In the genomic region with DNA sequence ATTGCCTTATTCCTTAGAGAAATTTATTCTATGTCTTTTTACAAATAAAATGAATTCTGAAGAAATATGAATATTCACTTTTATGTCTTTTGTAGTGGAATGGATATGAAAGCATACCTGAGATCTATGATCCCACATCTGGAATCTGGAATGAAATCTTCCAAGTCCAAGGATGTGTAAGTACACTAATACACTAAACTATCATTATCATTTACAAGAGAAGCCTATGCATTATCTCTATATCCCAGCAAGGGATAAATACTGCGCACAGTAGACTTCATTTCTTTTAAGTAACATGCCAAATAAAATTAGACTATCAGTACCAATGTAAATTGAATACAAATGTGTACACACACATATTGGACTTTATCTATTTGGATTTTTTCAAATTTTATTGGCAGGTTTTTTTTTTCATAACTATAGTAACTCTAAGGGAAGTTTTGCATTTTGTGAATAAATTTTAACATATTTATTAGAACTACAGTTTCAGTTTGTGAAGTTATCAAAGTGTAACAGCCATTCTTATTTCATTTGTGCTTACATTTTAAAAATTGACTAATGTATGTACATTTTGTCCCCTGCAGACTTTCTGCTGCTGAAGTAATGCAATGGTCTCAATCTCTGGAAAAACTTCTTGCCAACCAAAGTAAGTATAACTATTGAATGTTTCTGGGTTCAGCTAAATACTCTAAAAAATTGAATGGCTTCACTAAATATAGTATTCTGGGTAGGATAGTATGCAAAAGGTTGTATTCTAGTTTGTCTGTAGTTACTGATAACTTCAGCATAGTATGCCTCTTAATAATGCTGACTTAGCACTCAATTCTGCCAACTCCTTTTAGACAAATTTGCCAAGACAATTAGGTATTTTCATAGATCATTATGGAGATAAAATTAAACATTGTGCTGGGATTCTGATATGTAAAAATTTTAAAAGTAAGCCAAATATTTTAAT, we compare ENCODE assay signal across 1 cellular context.
TF ChIP-seq lines count a peak whose summit lies in the region.

No MANE protein-coding gene starts in this region.

TF ChIP-seq in GM12878, 131 proteins besides CTCF, POLR2A, EP300 and RAD21 (continues in another document):
- TF ChIP-seq CHD1 (IDR thresholded peaks at IDR 0.05; ENCODE audit: low read depth, low read length) = no peak; the same call in 1 of the 2 replicates
- peak; percentile 58 for TF ChIP-seq SMAD1 (IDR thresholded peaks at IDR 0.05; ENCODE audit: low read depth, partially characterized antibody)
- peak; percentile 80 for TF ChIP-seq BACH1 (IDR thresholded peaks at IDR 0.05; ENCODE audit: borderline replicate concordance)
- TF ChIP-seq, protein P1, sequence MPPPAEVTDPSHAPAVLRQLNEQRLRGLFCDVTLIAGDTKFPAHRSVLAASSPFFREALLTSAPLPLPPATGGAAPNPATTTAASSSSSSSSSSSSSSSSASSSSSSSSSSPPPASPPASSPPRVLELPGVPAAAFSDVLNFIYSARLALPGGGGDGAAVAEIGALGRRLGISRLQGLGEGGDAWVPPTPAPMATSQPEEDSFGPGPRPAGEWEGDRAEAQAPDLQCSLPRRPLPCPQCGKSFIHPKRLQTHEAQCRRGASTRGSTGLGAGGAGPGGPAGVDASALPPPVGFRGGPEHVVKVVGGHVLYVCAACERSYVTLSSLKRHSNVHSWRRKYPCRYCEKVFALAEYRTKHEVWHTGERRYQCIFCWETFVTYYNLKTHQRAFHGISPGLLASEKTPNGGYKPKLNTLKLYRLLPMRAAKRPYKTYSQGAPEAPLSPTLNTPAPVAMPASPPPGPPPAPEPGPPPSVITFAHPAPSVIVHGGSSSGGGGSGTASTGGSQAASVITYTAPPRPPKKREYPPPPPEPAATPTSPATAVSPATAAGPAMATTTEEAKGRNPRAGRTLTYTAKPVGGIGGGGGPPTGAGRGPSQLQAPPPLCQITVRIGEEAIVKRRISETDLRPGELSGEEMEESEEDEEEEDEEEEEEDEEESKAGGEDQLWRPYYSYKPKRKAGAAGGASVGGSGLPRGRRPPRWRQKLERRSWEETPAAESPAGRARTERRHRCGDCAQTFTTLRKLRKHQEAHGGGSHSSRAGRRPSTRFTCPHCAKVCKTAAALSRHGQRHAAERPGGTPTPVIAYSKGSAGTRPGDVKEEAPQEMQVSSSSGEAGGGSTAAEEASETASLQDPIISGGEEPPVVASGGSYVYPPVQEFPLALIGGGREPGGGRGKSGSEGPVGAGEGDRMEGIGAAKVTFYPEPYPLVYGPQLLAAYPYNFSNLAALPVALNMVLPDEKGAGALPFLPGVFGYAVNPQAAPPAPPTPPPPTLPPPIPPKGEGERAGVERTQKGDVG (CRISPR knock-in tag; IDR thresholded peaks at IDR 0.05) = no peak
- TF ChIP-seq BCL11A (IDR thresholded peaks at IDR 0.05; ENCODE audit: low read depth, low read length) = no peak
- no peak for TF ChIP-seq ZNF207 (IDR thresholded peaks at IDR 0.05; ENCODE audit: borderline replicate concordance)
- TF ChIP-seq, protein P2, sequence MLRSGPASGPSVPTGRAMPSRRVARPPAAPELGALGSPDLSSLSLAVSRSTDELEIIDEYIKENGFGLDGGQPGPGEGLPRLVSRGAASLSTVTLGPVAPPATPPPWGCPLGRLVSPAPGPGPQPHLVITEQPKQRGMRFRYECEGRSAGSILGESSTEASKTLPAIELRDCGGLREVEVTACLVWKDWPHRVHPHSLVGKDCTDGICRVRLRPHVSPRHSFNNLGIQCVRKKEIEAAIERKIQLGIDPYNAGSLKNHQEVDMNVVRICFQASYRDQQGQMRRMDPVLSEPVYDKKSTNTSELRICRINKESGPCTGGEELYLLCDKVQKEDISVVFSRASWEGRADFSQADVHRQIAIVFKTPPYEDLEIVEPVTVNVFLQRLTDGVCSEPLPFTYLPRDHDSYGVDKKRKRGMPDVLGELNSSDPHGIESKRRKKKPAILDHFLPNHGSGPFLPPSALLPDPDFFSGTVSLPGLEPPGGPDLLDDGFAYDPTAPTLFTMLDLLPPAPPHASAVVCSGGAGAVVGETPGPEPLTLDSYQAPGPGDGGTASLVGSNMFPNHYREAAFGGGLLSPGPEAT (IDR thresholded peaks at IDR 0.05; ENCODE audit: low read depth) = 0 out of 2 replicates have a peak, but pooled peaks have one; percentile 6
- TF ChIP-seq FOXM1 (IDR thresholded peaks at IDR 0.05; ENCODE audit: low read depth, low read length) = no peak; the same call in 1 of the 2 replicates
- TF ChIP-seq BMI1 (IDR thresholded peaks at IDR 0.05; ENCODE audit: borderline replicate concordance) = 0 out of 2 replicates have a peak, but pooled peaks have one; percentile 64
- TF ChIP-seq FOS (IDR thresholded peaks at IDR 0.05; ENCODE audit: borderline replicate concordance, extremely low read depth, insufficient read length) = no peak
- no peak for TF ChIP-seq CEBPB (IDR thresholded peaks at IDR 0.05; ENCODE audit: borderline replicate concordance in 1 of 2, low read depth in 2 of 2, low read length in 2 of 2)
- TF ChIP-seq USF1 (IDR thresholded peaks at IDR 0.05; ENCODE audit: borderline replicate concordance, extremely low read length, insufficient read depth, low read depth, low read length) = no peak
- TF ChIP-seq SMAD5 (IDR thresholded peaks at IDR 0.05; ENCODE audit: low read depth) = 0 out of 2 replicates have a peak, but pooled peaks have one; percentile 44
- TF ChIP-seq POLR2AphosphoS5 (IDR thresholded peaks at IDR 0.05; ENCODE audit: low read length) = peak; percentile 80
- no peak for TF ChIP-seq GABPA (IDR thresholded peaks at IDR 0.05; ENCODE audit: low read depth)
- peak; percentile 58 for TF ChIP-seq PRDM15 (CRISPR knock-in tag; IDR thresholded peaks at IDR 0.05)
- TF ChIP-seq PAX8 (IDR thresholded peaks at IDR 0.05) = no peak
- TF ChIP-seq STAT3 (IDR thresholded peaks at IDR 0.05; ENCODE audit: low read depth, low read length) = no peak
- no peak for TF ChIP-seq IKZF2 (IDR thresholded peaks at IDR 0.05)
- TF ChIP-seq MYB (IDR thresholded peaks at IDR 0.05; ENCODE audit: borderline replicate concordance, low read depth, low read length) = no peak; the same call in 1 of the 2 replicates
- TF ChIP-seq PML (IDR thresholded peaks at IDR 0.05; ENCODE audit: low read length) = no peak
- TF ChIP-seq HDAC2 (IDR thresholded peaks at IDR 0.05) = no peak
- no peak for TF ChIP-seq RUNX3 (IDR thresholded peaks at IDR 0.05; ENCODE audit: low read length)
- no peak for TF ChIP-seq EGR1 (IDR thresholded peaks at IDR 0.05; ENCODE audit: borderline replicate concordance in 1 of 2, low read depth in 2 of 2, low read length in 2 of 2)
- no peak for TF ChIP-seq IKZF1 (conservative IDR thresholded peaks at IDR 0.05)
- no peak for TF ChIP-seq CBX5 (IDR thresholded peaks at IDR 0.05; ENCODE audit: low read depth)
- TF ChIP-seq, protein P3, sequence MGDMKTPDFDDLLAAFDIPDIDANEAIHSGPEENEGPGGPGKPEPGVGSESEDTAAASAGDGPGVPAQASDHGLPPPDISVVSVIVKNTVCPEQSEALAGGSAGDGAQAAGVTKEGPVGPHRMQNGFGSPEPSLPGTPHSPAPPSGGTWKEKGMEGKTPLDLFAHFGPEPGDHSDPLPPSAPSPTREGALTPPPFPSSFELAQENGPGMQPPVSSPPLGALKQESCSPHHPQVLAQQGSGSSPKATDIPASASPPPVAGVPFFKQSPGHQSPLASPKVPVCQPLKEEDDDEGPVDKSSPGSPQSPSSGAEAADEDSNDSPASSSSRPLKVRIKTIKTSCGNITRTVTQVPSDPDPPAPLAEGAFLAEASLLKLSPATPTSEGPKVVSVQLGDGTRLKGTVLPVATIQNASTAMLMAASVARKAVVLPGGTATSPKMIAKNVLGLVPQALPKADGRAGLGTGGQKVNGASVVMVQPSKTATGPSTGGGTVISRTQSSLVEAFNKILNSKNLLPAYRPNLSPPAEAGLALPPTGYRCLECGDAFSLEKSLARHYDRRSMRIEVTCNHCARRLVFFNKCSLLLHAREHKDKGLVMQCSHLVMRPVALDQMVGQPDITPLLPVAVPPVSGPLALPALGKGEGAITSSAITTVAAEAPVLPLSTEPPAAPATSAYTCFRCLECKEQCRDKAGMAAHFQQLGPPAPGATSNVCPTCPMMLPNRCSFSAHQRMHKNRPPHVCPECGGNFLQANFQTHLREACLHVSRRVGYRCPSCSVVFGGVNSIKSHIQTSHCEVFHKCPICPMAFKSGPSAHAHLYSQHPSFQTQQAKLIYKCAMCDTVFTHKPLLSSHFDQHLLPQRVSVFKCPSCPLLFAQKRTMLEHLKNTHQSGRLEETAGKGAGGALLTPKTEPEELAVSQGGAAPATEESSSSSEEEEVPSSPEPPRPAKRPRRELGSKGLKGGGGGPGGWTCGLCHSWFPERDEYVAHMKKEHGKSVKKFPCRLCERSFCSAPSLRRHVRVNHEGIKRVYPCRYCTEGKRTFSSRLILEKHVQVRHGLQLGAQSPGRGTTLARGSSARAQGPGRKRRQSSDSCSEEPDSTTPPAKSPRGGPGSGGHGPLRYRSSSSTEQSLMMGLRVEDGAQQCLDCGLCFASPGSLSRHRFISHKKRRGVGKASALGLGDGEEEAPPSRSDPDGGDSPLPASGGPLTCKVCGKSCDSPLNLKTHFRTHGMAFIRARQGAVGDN (IDR thresholded peaks at IDR 0.05) = peak; percentile 51
- TF ChIP-seq CHD4 (IDR thresholded peaks at IDR 0.05) = no peak
- peak; percentile 63 for TF ChIP-seq HDAC6 (IDR thresholded peaks at IDR 0.05; ENCODE audit: unreplicated experiment)
- TF ChIP-seq, protein P4, sequence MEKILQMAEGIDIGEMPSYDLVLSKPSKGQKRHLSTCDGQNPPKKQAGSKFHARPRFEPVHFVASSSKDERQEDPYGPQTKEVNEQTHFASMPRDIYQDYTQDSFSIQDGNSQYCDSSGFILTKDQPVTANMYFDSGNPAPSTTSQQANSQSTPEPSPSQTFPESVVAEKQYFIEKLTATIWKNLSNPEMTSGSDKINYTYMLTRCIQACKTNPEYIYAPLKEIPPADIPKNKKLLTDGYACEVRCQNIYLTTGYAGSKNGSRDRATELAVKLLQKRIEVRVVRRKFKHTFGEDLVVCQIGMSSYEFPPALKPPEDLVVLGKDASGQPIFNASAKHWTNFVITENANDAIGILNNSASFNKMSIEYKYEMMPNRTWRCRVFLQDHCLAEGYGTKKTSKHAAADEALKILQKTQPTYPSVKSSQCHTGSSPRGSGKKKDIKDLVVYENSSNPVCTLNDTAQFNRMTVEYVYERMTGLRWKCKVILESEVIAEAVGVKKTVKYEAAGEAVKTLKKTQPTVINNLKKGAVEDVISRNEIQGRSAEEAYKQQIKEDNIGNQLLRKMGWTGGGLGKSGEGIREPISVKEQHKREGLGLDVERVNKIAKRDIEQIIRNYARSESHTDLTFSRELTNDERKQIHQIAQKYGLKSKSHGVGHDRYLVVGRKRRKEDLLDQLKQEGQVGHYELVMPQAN (conservative IDR thresholded peaks at IDR 0.05) = 0 out of 2 replicates have a peak, but pooled peaks have one; percentile 15
- no peak for TF ChIP-seq EED (IDR thresholded peaks at IDR 0.05; ENCODE audit: low read depth)
- TF ChIP-seq ZNF622 (IDR thresholded peaks at IDR 0.05) = no peak
- TF ChIP-seq BCLAF1 (IDR thresholded peaks at IDR 0.05) = peak; percentile 64
- TF ChIP-seq, protein P5, sequence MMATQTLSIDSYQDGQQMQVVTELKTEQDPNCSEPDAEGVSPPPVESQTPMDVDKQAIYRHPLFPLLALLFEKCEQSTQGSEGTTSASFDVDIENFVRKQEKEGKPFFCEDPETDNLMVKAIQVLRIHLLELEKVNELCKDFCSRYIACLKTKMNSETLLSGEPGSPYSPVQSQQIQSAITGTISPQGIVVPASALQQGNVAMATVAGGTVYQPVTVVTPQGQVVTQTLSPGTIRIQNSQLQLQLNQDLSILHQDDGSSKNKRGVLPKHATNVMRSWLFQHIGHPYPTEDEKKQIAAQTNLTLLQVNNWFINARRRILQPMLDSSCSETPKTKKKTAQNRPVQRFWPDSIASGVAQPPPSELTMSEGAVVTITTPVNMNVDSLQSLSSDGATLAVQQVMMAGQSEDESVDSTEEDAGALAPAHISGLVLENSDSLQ (IDR thresholded peaks at IDR 0.05) = no peak
- TF ChIP-seq KLF5 (IDR thresholded peaks at IDR 0.05; ENCODE audit: partially characterized antibody) = no peak
